Comparison of ENCODE assay signal across 1 cellular context in genomic region chr1:3007298-3008147, GRCh38.
TF ChIP-seq lines count a peak whose summit lies in the region.

No MANE protein-coding gene starts in this region.

TF ChIP-seq in K562, 482 proteins besides CTCF, POLR2A, EP300 and RAD21 (continued from another document):
- peak; percentile 14 for TF ChIP-seq ZFP36 (IDR thresholded peaks at IDR 0.05; ENCODE audit: low read depth, low read length, partially characterized antibody)
- TF ChIP-seq CGGBP1 (CRISPR knock-in tag; IDR thresholded peaks at IDR 0.05) = no peak
- TF ChIP-seq HMG20B (CRISPR knock-in tag; IDR thresholded peaks at IDR 0.05) = no peak
